Comparison of ENCODE assay signal across 8 cellular contexts in the genomic region with DNA sequence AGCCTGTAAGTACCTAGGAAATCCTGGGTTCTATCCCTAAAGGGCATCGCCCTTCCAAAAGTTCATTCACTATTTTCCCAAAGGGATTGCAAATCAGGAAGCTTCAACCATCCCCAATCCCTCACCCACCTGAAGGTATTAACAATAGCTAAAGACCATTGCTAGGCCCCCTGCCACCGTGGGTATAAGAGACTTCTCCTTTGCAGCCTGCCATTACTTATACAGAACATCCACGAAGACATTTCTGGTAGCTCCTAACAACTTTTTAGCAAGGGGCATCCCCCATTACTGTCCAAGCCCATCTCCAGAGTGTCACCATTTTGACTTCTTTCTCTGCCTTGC. TPM values are rescaled to one million over a fixed set of nuclear protein-coding genes. Genes with fewer than 3 reads are reported as not detected.
DNase-seq lines count a peak whose midpoint lies in the region; ATAC-seq, FAIRE-seq and TF ChIP-seq lines count a peak whose summit lies in the region.

No MANE protein-coding gene starts in this region.

- in situ Hi-C loops in K562 (cut with MboI): no loop called here

- peak overlapping the region; percentile 78 for H3K4me3 ChIP-seq in BLaER1
- H3K4me3 ChIP-seq in K562: peak overlapping the region; percentile 78

- FAIRE-seq in K562 (lab: Jason Lieb, UNC): no peak

- peaks cover 0 to 5% (median 1%) of the 10 kb centered on the region in 3 donors for H3K36me3 Mint-ChIP-seq in naive thymus-derived CD8-positive, alpha-beta T cell

- peak overlapping the region; percentile 99 for H2AFZ ChIP-seq in K562 (ENCODE audit: low read depth, low read length)

- peak overlapping the region in 7 of 10 donors; percentile 11 to 84 (median 65) for H3K27ac Mint-ChIP-seq in naive thymus-derived CD8-positive, alpha-beta T cell

- H3K27me3 ChIP-seq in BLaER1: peaks cover 26% of the 10 kb centered on the region
- H3K27me3 ChIP-seq in K562 (ENCODE audit: control insufficient read depth in 2 of 2, insufficient read depth in 2 of 2, low read length in 2 of 2): no peaks in the 10 kb centered on the region; a peak in 1 of 5 replicates

- no peak for TF ChIP-seq RAD21 in K562 (CRISPR knock-in tag; conservative IDR thresholded peaks at IDR 0.05 in 1 of 2, IDR thresholded peaks at IDR 0.05 in 1 of 2)

- H3K4me3 Mint-ChIP-seq in naive thymus-derived CD8-positive, alpha-beta T cell: peak overlapping the region; percentile 83 to 94 (median 88)

- H3K9ac ChIP-seq in BLaER1 (no peak overlapping the region), K562 (ENCODE audit: insufficient read depth in 1 of 2, low read depth in 2 of 2, low read length in 2 of 2) (peak overlapping the region in 1 of 2 experiments; percentile 30; a peak in 1 of 4 replicates)

- H3K36me3 ChIP-seq in BLaER1 (peaks cover 10% of the 10 kb centered on the region; the same call in 1 of the 2 replicates), K562 (ENCODE audit: control insufficient read depth, insufficient read depth, low read length) (peaks cover 13% of the 10 kb centered on the region)

- TF ChIP-seq POLR2A in K562 (conservative IDR thresholded peaks at IDR 0.05): no peak

- peaks cover 10 to 33% (median 30%) of the 10 kb centered on the region in 4 donors for H3K4me1 Mint-ChIP-seq in naive thymus-derived CD8-positive, alpha-beta T cell

- H3K4me1 ChIP-seq in BLaER1 (peaks cover 18% of the 10 kb centered on the region), K562 (replicated peaks in 1 of 2; ENCODE audit: control insufficient read depth in 2 of 2, insufficient read depth in 2 of 2, low read length in 2 of 2) (peaks cover 11 to 19% of the 10 kb centered on the region in 2 experiments; a peak in 3 of 5 replicates)

- no peak for TF ChIP-seq CTCF in K562 (IDR thresholded peaks at IDR 0.05 in 2 of 3, conservative IDR thresholded peaks at IDR 0.05 in 1 of 3; ENCODE audit: insufficient read depth in 2 of 3, low read depth in 1 of 3, low read length in 3 of 3)

- no peak for DNase-seq in K562 (ENCODE audit: extremely low read depth in 1 of 4, low spot score in 3 of 4)
- no peak for DNase-seq in naive thymus-derived CD8-positive, alpha-beta T cell
- DNase-seq in stimulated activated CD4-positive, alpha-beta T cell treated with anti-CD3 and anti-CD28 coated beads, Interleukin-1b, Interleukin-23, amount 100 ng/mL, for 48 hours: no peak
- no peak for DNase-seq in NCI-H2227 (lab: John Stamatoyannopoulos, UW; ENCODE audit: unreplicated experiment)
- no peak for DNase-seq in 8988T
- DNase-seq in central memory CD4-positive, alpha-beta T cell: no peak

- H3K27ac ChIP-seq in BLaER1: no peak overlapping the region
- no peak overlapping the region; the same call in 1 of the 3 replicates for H3K27ac ChIP-seq in K562 (ENCODE audit: extremely low read depth, low read depth, low read length)

- peaks cover 14% of the 10 kb centered on the region for H3K79me2 ChIP-seq in K562 (ENCODE audit: control insufficient read depth, insufficient read depth, low read length)

- H3K9me3 ChIP-seq in BLaER1 (no peaks in the 10 kb centered on the region), K562 (replicated peaks; ENCODE audit: control insufficient read depth, insufficient read depth, low read depth, low read length) (no peaks in the 10 kb centered on the region)

- intact Hi-C loops in K562 (cut with micrococcal nuclease): no loop called here

- no peaks in the 10 kb centered on the region for H3K9me3 Mint-ChIP-seq in naive thymus-derived CD8-positive, alpha-beta T cell

- POLR2A ChIA-PET in K562 (lab: Yijun Ruan, JAX): interaction anchor here (0.8 to 1.8 kb wide), 6 partner anchors 16 to 201 kb away, joined by 3 to 5 read pairs (median 3); no protein-coding TSS in a partner anchor
- POLR2A ChIA-PET in naive thymus-derived CD8-positive, alpha-beta T cell (lab: Charles Lee): interaction anchor here (1.0 to 1.5 kb wide), 3 partner anchors 91 to 180 kb away, joined by 3 to 4 read pairs (median 4); a partner anchor contains a TSS

- H4K20me1 ChIP-seq in BLaER1: no peaks in the 10 kb centered on the region; the same call in 1 of the 2 replicates
- no peaks in the 10 kb centered on the region for H4K20me1 ChIP-seq in K562 (replicated peaks; ENCODE audit: control insufficient read depth, insufficient read depth, low read length)

- WGBS in K562 (ENCODE audit: insufficient coverage, low coverage, missing lambda C conversion rate): 19% methylated on average over 3 of the region's 3 CpGs

- CTCF ChIA-PET in K562 (lab: Yijun Ruan, JAX; ENCODE audit: low intra/inter-chr PET ratio): interaction anchor here (2.0 kb wide), 1 partner anchor 26 kb away, joined by 5 read pairs; no protein-coding TSS in a partner anchor

- H3K4me2 ChIP-seq in BLaER1 (peak overlapping the region; percentile 65), K562 (ENCODE audit: insufficient read depth, low read length) (peak overlapping the region; percentile 71)

- no peak for TF ChIP-seq EP300 in K562 (IDR thresholded peaks at IDR 0.05; ENCODE audit: low read length)

- H3K9me1 ChIP-seq in K562 (ENCODE audit: control insufficient read depth, insufficient read depth, low read length): no peaks in the 10 kb centered on the region

- peak; percentile 17 for ATAC-seq in HG02938 (IDR thresholded peaks at IDR 0.05; ENCODE audit: unreplicated experiment)
- ATAC-seq in K562: no peak; the same call in 1 of the 3 replicates
- ATAC-seq in naive thymus-derived CD8-positive, alpha-beta T cell: peak in 1 of 2 donors; percentile 14

- peaks cover 16 to 35% (median 26%) of the 10 kb centered on the region in 5 donors for H3K27me3 Mint-ChIP-seq in naive thymus-derived CD8-positive, alpha-beta T cell

- BruUV-seq in K562 (replicated peaks; lab: Mats Ljungman, UMichigan): no TSS peak

TF ChIP-seq in K562, 482 proteins besides CTCF, POLR2A, EP300 and RAD21 (continues in another document):
- no peak for TF ChIP-seq ARHGAP35 (IDR thresholded peaks at IDR 0.05; ENCODE audit: partially characterized antibody)
- TF ChIP-seq L3MBTL2 (IDR thresholded peaks at IDR 0.05): no peak
- TF ChIP-seq ZNF699 (CRISPR knock-in tag; IDR thresholded peaks at IDR 0.05; ENCODE audit: insufficient replicate concordance): no peak
- TF ChIP-seq MXI1 (IDR thresholded peaks at IDR 0.05; ENCODE audit: low read depth, low read length): no peak
- no peak for TF ChIP-seq TCF7L2 (IDR thresholded peaks at IDR 0.05; ENCODE audit: low read depth, low read length)
- TF ChIP-seq, protein P1, sequence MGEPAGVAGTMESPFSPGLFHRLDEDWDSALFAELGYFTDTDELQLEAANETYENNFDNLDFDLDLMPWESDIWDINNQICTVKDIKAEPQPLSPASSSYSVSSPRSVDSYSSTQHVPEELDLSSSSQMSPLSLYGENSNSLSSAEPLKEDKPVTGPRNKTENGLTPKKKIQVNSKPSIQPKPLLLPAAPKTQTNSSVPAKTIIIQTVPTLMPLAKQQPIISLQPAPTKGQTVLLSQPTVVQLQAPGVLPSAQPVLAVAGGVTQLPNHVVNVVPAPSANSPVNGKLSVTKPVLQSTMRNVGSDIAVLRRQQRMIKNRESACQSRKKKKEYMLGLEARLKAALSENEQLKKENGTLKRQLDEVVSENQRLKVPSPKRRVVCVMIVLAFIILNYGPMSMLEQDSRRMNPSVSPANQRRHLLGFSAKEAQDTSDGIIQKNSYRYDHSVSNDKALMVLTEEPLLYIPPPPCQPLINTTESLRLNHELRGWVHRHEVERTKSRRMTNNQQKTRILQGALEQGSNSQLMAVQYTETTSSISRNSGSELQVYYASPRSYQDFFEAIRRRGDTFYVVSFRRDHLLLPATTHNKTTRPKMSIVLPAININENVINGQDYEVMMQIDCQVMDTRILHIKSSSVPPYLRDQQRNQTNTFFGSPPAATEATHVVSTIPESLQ (CRISPR knock-in tag; IDR thresholded peaks at IDR 0.05): no peak
- TF ChIP-seq, protein P2, sequence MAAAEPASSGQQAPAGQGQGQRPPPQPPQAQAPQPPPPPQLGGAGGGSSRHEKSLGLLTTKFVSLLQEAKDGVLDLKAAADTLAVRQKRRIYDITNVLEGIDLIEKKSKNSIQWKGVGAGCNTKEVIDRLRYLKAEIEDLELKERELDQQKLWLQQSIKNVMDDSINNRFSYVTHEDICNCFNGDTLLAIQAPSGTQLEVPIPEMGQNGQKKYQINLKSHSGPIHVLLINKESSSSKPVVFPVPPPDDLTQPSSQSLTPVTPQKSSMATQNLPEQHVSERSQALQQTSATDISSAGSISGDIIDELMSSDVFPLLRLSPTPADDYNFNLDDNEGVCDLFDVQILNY (CRISPR knock-in tag; IDR thresholded peaks at IDR 0.05): no peak
- TF ChIP-seq EHMT2 (IDR thresholded peaks at IDR 0.05): 0 out of 2 replicates have a peak, but pooled peaks have one; percentile 17
- TF ChIP-seq, protein P3, sequence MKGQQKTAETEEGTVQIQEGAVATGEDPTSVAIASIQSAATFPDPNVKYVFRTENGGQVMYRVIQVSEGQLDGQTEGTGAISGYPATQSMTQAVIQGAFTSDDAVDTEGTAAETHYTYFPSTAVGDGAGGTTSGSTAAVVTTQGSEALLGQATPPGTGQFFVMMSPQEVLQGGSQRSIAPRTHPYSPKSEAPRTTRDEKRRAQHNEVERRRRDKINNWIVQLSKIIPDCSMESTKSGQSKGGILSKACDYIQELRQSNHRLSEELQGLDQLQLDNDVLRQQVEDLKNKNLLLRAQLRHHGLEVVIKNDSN (CRISPR knock-in tag; IDR thresholded peaks at IDR 0.05): no peak

RNA-seq across cellular contexts. Expression of a gene that starts 0.4 kb away (rescaled TPM):
- 77.0 and 130 TPM in 2 replicates for total RNA-seq in K562 (2011; cell fraction: chromatin; rRNA removed; ENCODE audit: low replicate concordance)
- total RNA-seq in K562 (2011; cell fraction: nucleolus; rRNA removed): 72.5 and 74.4 TPM in 2 replicates
- 82.6 and 125 TPM in 2 replicates for total RNA-seq in K562 (2011; cell fraction: nucleoplasm; rRNA removed)
- total RNA-seq in K562 (2014; rRNA removed): 56.4 and 76.2 TPM in 2 replicates
- total RNA-seq in K562 (2014; rRNA removed; fragmentation: Illumina TruSeq; extraction: Trizol): 29.7 and 38.1 TPM in 2 replicates
- total RNA-seq in K562 (2015; rRNA removed; fragmentation: Illumina TruSeq; extraction: Trizol): 42.5 and 48.4 TPM in 2 replicates
- 39.4 and 42.4 TPM in 2 replicates for total RNA-seq in K562 (2021)
- polyA plus RNA-seq in K562 (2011; rRNA removed): 46.7 and 52.4 TPM in 2 replicates
- 63.4 and 94.3 TPM in 2 replicates for polyA plus RNA-seq in K562 (2011; cell fraction: cytosol; rRNA removed)
- 52.4 and 68.5 TPM in 2 replicates for polyA plus RNA-seq in K562 (2011; cell fraction: nucleus; rRNA removed)
- 46.0 and 46.7 TPM in 2 replicates for polyA plus RNA-seq in K562 (2012)
- polyA plus RNA-seq in K562 (2014; fragmentation: Illumina TruSeq; extraction: Trizol): 49.8 and 55.3 TPM in 2 replicates
- 100 to 1,000 TPM; 106 to 117 TPM for polyA plus RNA-seq in K562 (2014; fragmentation: Nextera tagmentation; extraction: Ambion mirVana)
- 56.6 and 84.5 TPM in 2 replicates for polyA plus RNA-seq in K562 (2014; rRNA removed)
- polyA minus RNA-seq in K562 (2011; rRNA and poly(A)+ RNA removed): 28.5 and 29.1 TPM in 2 replicates
- polyA minus RNA-seq in K562 (2011; cell fraction: cytosol; rRNA and poly(A)+ RNA removed): 15.2 and 20.5 TPM in 2 replicates
- polyA minus RNA-seq in K562 (2011; cell fraction: nucleus; rRNA and poly(A)+ RNA removed): 27.1 and 36.1 TPM in 2 replicates
- total RNA-seq in naive thymus-derived CD8-positive, alpha-beta T cell: 10 to 100 TPM; 21.0 to 22.0 TPM
- 10 to 100 TPM; 15.4 to 23.6 (median 17.6) TPM for polyA plus RNA-seq in naive thymus-derived CD8-positive, alpha-beta T cell
